17 cellular contexts compared by ENCODE assay signal in the genomic region with DNA sequence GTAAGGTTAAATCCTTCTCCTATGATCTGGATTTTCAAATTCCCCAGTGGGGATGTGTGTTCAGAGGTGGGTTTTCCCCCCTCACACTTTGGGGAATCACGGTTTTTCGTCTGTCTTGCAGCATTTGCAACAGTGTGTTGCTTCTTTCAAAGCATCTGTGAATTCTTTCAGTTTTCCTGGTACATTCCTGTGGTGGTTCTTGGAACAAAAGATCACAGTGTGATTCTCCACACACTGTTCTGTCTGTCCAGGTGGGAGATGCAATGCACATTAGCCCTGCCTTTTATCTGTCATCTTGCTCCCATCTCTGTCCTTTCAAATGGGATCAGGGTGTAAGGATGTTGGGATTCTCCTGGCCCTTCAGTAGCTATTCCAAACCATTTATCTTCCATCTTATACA. TPM values are rescaled to one million over a fixed set of nuclear protein-coding genes. Genes with fewer than 3 reads are reported as not detected.
DNase-seq lines count a peak whose midpoint lies in the region; ATAC-seq and TF ChIP-seq lines count a peak whose summit lies in the region.
"Had no signal": no experiment of that assay in that cellular context is flagged by ENCODE, and none has a peak within 500 bp of the region (broad histone marks: within the 10 kb centered on the region; RNA-seq: fewer than 3 reads in every experiment).

No MANE protein-coding gene starts in this region.

- no peak for DNase-seq in heart right ventricle
- no peak for DNase-seq in left ventricle myocardium superior
- DNase-seq in astrocyte of the spinal cord (ENCODE audit: low read depth, low spot score), result peak; percentile 42
- DNase-seq in psoas muscle, result no peak
- no peak for DNase-seq in HFFc6
- DNase-seq in glomerular visceral epithelial cell (ENCODE audit: extremely low spot score), result no peak
- DNase-seq: AML-193, Caco-2, HCEC 1CT, Kasumi-1, NCI-H1417, NCI-H1930, NCI-H2171, NCI-H446 treated with DMSO at 0.1 percent for 48 hours, NCI-H748 treated with DMSO at 0.1 percent for 48 hours had no signal

- 84 to 93% methylated on average over 2 of the region's 2 CpGs for WGBS in heart right ventricle, 2 donors
- 83 to 96% (median 84%) methylated on average over 2 of the region's 2 CpGs for WGBS in psoas muscle, 3 donors

- H3K27me3 ChIP-seq in heart right ventricle (no peaks in the 10 kb centered on the region), psoas muscle (ENCODE audit: insufficient read depth in 3 of 3, low read length in 2 of 3) (no peaks in the 10 kb centered on the region)

- no peak overlapping the region for H3K4me3 Mint-ChIP-seq in activated T-helper 17 cell treated with anti-CD3 and anti-CD28 coated beads, Interleukin-2, amount 50 U/mL, for 72 hours
- no peak overlapping the region for H3K4me3 Mint-ChIP-seq in HFFc6

- H3K9me3 Mint-ChIP-seq in activated T-helper 17 cell treated with anti-CD3 and anti-CD28 coated beads, Interleukin-2, amount 50 U/mL, for 72 hours, result no peaks in the 10 kb centered on the region
- peaks cover 5% of the 10 kb centered on the region; the same call in 1 of the 2 replicates for H3K9me3 Mint-ChIP-seq in HFFc6

- peaks cover 0 to 57% (median 23%) of the 10 kb centered on the region in 9 donors for H3K36me3 ChIP-seq in heart right ventricle
- peaks cover 0 to 25% of the 10 kb centered on the region in 2 donors for H3K36me3 ChIP-seq in psoas muscle (ENCODE audit: insufficient read depth in 1 of 2, low read depth in 1 of 2)

- peaks cover 100% of the 10 kb centered on the region for H3K36me3 Mint-ChIP-seq in activated T-helper 17 cell treated with anti-CD3 and anti-CD28 coated beads, Interleukin-2, amount 50 U/mL, for 72 hours (ENCODE audit: low read depth)
- peaks cover 20% of the 10 kb centered on the region for H3K36me3 Mint-ChIP-seq in HFFc6 (ENCODE audit: low read depth)

- intact Hi-C loops in heart right ventricle (cut with DNase I) (no loop called here), left ventricle myocardium superior (cut with micrococcal nuclease) (no loop called here), psoas muscle (cut with DNase I) (no loop called here)

- H3K27ac ChIP-seq in heart right ventricle (peak overlapping the region in 8 of 10 donors; percentile 31 to 79 (median 62)), psoas muscle (peak overlapping the region; percentile 73)

- in situ Hi-C loops in astrocyte of the spinal cord (cut with HindIII; ENCODE audit: low sequenced_read_pairs), result no loop called here

- H3K4me3 ChIP-seq in heart right ventricle (no peak overlapping the region), astrocyte of the spinal cord (ENCODE audit: low read depth, low read length) (no peak overlapping the region), psoas muscle (no peak overlapping the region)

- ATAC-seq in heart right ventricle (no peak), left ventricle myocardium superior (no peak), psoas muscle (no peak)
- no peak for ATAC-seq in activated T-helper 17 cell treated with anti-CD3 and anti-CD28 coated beads, Interleukin-2, amount 50 U/mL, for 72 hours (replicated peaks)
- ATAC-seq: Panc1 had no signal

- H3K27ac Mint-ChIP-seq in activated T-helper 17 cell treated with anti-CD3 and anti-CD28 coated beads, Interleukin-2, amount 50 U/mL, for 72 hours, result peak overlapping the region; percentile 87
- no peak overlapping the region for H3K27ac Mint-ChIP-seq in HFFc6

- H3K9me3 ChIP-seq in heart right ventricle, result peaks cover 0 to 20% (median 0%) of the 10 kb centered on the region in 11 donors
- H3K9me3 ChIP-seq in psoas muscle, result peaks cover 11% of the 10 kb centered on the region
- H3K9me3 ChIP-seq: Caco-2 had no signal

- H3K4me1 ChIP-seq in heart right ventricle (peaks cover 5 to 38% (median 15%) of the 10 kb centered on the region in 9 donors), psoas muscle (peaks cover 8% of the 10 kb centered on the region)
- H3K4me1 ChIP-seq: Caco-2 had no signal

- peaks cover 58% of the 10 kb centered on the region for H3K4me1 Mint-ChIP-seq in activated T-helper 17 cell treated with anti-CD3 and anti-CD28 coated beads, Interleukin-2, amount 50 U/mL, for 72 hours
- H3K4me1 Mint-ChIP-seq in HFFc6 (ENCODE audit: low read depth), result peaks cover 11% of the 10 kb centered on the region

- no peaks in the 10 kb centered on the region for H3K27me3 Mint-ChIP-seq in activated T-helper 17 cell treated with anti-CD3 and anti-CD28 coated beads, Interleukin-2, amount 50 U/mL, for 72 hours
- H3K27me3 Mint-ChIP-seq in HFFc6 (ENCODE audit: insufficient read depth), result no peaks in the 10 kb centered on the region; the same call in 1 of the 2 replicates

- no peak for TF ChIP-seq CTCF in heart right ventricle (IDR thresholded peaks at IDR 0.05)
- no peak for TF ChIP-seq CTCF in astrocyte of the spinal cord (IDR thresholded peaks at IDR 0.05; ENCODE audit: low read depth, low read length)
- no peak for TF ChIP-seq CTCF in psoas muscle (IDR thresholded peaks at IDR 0.05)
- no peak for TF ChIP-seq CTCF in HFFc6 (IDR thresholded peaks at IDR 0.05)

RNA-seq across cellular contexts. Expression of gene AGK, which starts 11.8 kb away (rescaled TPM):
- total RNA-seq in heart right ventricle (10 to 100 TPM; 27.1 to 45.1 (median 39.7) TPM), left ventricle myocardium superior (37.7 TPM), psoas muscle (10 to 100 TPM in 2 of 4 donors, 1 to 10 TPM in 2; 7.8 to 15.4 (median 9.8) TPM)
- polyA plus RNA-seq in heart right ventricle (10 to 100 TPM; 17.7 to 22.0 TPM), psoas muscle (10 to 100 TPM in 1 of 3 donors, 1 to 10 TPM in 2; 5.8 to 10.3 (median 7.3) TPM)
- total RNA-seq in activated T-helper 17 cell treated with anti-CD3 and anti-CD28 coated beads, Interleukin-2, amount 50 U/mL, for 72 hours, result 10 to 100 TPM; 32.7 to 33.9 TPM
- total RNA-seq in HFFc6 (2021; fragmentation: NEBNext Ultra II Directional; extraction: Animal tissue kit (Norgen Biotek cat#: 25700)), result 10 to 100 TPM; 14.7 to 18.0 (median 16.1) TPM
